ENCODE assay signal across 9 cellular contexts in the genomic region with DNA sequence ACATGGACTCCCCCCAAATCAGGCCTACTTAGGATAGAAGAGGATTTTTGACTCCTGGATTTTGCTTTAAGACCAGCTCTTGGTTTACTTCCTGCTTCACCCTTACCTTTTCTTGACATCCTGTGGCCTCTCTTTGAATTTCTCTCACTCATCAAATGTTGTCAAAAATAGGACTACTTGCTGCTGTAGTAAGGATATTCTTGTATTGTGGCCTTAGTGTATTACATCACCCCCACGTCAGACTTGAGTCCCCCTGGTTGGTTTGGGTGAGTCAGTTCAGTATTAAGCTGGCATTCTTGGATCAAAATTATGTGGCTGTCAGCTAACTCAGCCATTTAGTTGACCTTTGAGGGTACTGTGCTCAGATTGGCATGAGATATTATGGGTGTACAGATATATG. TPM values are rescaled to one million over a fixed set of nuclear protein-coding genes. Genes with fewer than 3 reads are reported as not detected.
A peak's percentile ranks its signal among the peaks of the same experiment; 100 is the strongest.
DNase-seq lines count a peak whose midpoint lies in the region; ATAC-seq and TF ChIP-seq lines count a peak whose summit lies in the region.
"Had no signal": no experiment of that assay in that cellular context is flagged by ENCODE, and none has a peak within 500 bp of the region (broad histone marks: within the 10 kb centered on the region; RNA-seq: fewer than 3 reads in every experiment).

No MANE protein-coding gene starts in this region.

- intact Hi-C loops in natural killer cell (cut with micrococcal nuclease), result no loop called here

- H3K36me3 Mint-ChIP-seq in natural killer cell, result no peaks in the 10 kb centered on the region
- no peaks in the 10 kb centered on the region for H3K36me3 Mint-ChIP-seq in glutamatergic neuron (ENCODE audit: unreplicated experiment)

- no peak overlapping the region for H3K4me3 Mint-ChIP-seq in natural killer cell
- H3K4me3 Mint-ChIP-seq in glutamatergic neuron (ENCODE audit: unreplicated experiment), result no peak overlapping the region

- no peaks in the 10 kb centered on the region for H3K27me3 Mint-ChIP-seq in natural killer cell (ENCODE audit: low read depth in 2 of 2)
- peaks cover 1% of the 10 kb centered on the region for H3K27me3 Mint-ChIP-seq in glutamatergic neuron (ENCODE audit: unreplicated experiment)

- H3K9me3 Mint-ChIP-seq in natural killer cell (no peaks in the 10 kb centered on the region), glutamatergic neuron (ENCODE audit: unreplicated experiment) (peaks cover 4% of the 10 kb centered on the region)

- H3K4me1 Mint-ChIP-seq in natural killer cell, result no peaks in the 10 kb centered on the region
- H3K4me1 Mint-ChIP-seq in glutamatergic neuron (ENCODE audit: low read depth, unreplicated experiment), result no peaks in the 10 kb centered on the region

- peaks cover 44% of the 10 kb centered on the region for H3K36me3 ChIP-seq in KOPT-K1 (ENCODE audit: insufficient read depth, low read length)

- TF ChIP-seq CTCF in natural killer cell (IDR thresholded peaks at IDR 0.05) (no peak), glutamatergic neuron (IDR thresholded peaks at IDR 0.05; ENCODE audit: partially characterized antibody, unreplicated experiment) (no peak)

- ATAC-seq in natural killer cell, result peak; percentile 27 to 70 (median 32)
- no peak for ATAC-seq in GM18861 (IDR thresholded peaks at IDR 0.05; ENCODE audit: unreplicated experiment)
- no peak for ATAC-seq in HG03045 (IDR thresholded peaks at IDR 0.05; ENCODE audit: unreplicated experiment)

- H3K9me3 ChIP-seq in KOPT-K1 (ENCODE audit: insufficient read depth, low read length, poor library complexity, severe bottlenecking), result no peaks in the 10 kb centered on the region

- H3K27ac ChIP-seq in KOPT-K1 (ENCODE audit: low read depth, low read length, poor library complexity, severe bottlenecking), result peak overlapping the region; percentile 94

- peak; percentile 76 for DNase-seq in EL
- peak; percentile 62 for DNase-seq in astrocyte of the hippocampus (ENCODE audit: low read depth, low spot score)
- no peak for DNase-seq in natural killer cell
- no peak for DNase-seq in activated gamma-delta T cell treated with Interleukin-2 at 50 U/mL for 16 hours
- DNase-seq in glutamatergic neuron, result no peak
- DNase-seq: dorsolateral prefrontal cortex had no signal

- H3K27ac Mint-ChIP-seq in natural killer cell (no peak overlapping the region), glutamatergic neuron (ENCODE audit: unreplicated experiment) (no peak overlapping the region)

RNA-seq across cellular contexts. Expression of a gene that starts 1.1 kb away (rescaled TPM):
- total RNA-seq in natural killer cell, result 1 to 10 TPM; 2.2 to 4.2 (median 2.2) TPM
- 44.7 TPM for total RNA-seq in glutamatergic neuron (ENCODE audit: unreplicated experiment)

RNA-seq across cellular contexts. Expression of a gene that starts 17.5 kb away (rescaled TPM):
- 10 to 100 TPM; 67.4 to 92.6 (median 78.6) TPM for total RNA-seq in natural killer cell
- 136 TPM for total RNA-seq in glutamatergic neuron (ENCODE audit: unreplicated experiment)

Comparison
In these comparisons a context has a peak if more than half of its experiments do, and no peak if none do; other contexts are left out.
1. DNase-seq: peak in EL (single experiment) and astrocyte of the hippocampus (single experiment); none in natural killer cell (single experiment), activated gamma-delta T cell treated with Interleukin-2 at 50 U/mL for 16 hours (single experiment) and glutamatergic neuron (single experiment).
2. ATAC-seq: peak in natural killer cell (3 of 3); none in GM18861 (single experiment) and HG03045 (single experiment).